In genomic region chr2:233814436-233814835, GRCh38 we compare ENCODE assay signal across 19 cellular contexts. TPM values are rescaled to one million over a fixed set of nuclear protein-coding genes. Genes with fewer than 3 reads are reported as not detected.
"Had no signal": no experiment of that assay in that cellular context is flagged by ENCODE, and none has a peak within 500 bp of the region (broad histone marks: within the 10 kb centered on the region; RNA-seq: fewer than 3 reads in every experiment).

No MANE protein-coding gene starts in this region.

- H3K27ac ChIP-seq: esophagus squamous epithelium, lower lobe of right lung had no signal

- H3K4me3 ChIP-seq: esophagus squamous epithelium, lower lobe of right lung had no signal

- H3K9me3 ChIP-seq: esophagus squamous epithelium, lower lobe of right lung had no signal

- H3K4me1 ChIP-seq: esophagus squamous epithelium, lower lobe of right lung had no signal

- H3K36me3 ChIP-seq: esophagus squamous epithelium, lower lobe of right lung had no signal

- ATAC-seq: activated CD8-positive, alpha-beta T cell treated with anti-CD3 and anti-CD28 coated beads, Interleukin-2, amount 10 ng/mL, durations not matched to agents 7 days and 5 days; lower lobe of right lung; stimulated activated effector memory CD8-positive, alpha-beta T cell treated with anti-CD3 and anti-CD28 coated beads, Interleukin-12 subunit alpha, Interleukin-12 subunit beta, amount 100 ng/mL, for 72 hours had no signal

- DNase-seq: activated CD4-positive, alpha-beta T cell treated with anti-CD3 and anti-CD28 coated beads for 4 hours; activated CD8-positive, alpha-beta memory T cell treated with anti-CD3 and anti-CD28 coated beads, Interleukin-2, amount 50 U/mL, for 4 hours; activated CD8-positive, alpha-beta T cell treated with anti-CD3 and anti-CD28 coated beads, Interleukin-2, amount 10 ng/mL, durations not matched to agents 7 days and 5 days; activated T-cell treated with anti-CD3 and anti-CD28 coated beads, Interleukin-2, amount 50 U/mL, for 48 hours; central memory CD4-positive, alpha-beta T cell; cortex of kidney; effector CD4-positive, alpha-beta T cell; esophagus squamous epithelium; hippocampal formation; lower lobe of right lung; stimulated activated CD4-positive, alpha-beta T cell treated with anti-CD3 and anti-CD28 coated beads, Interleukin-12 subunit alpha, Interleukin-12 subunit beta, amount 100 ng/mL, for 4 hours; stimulated activated CD4-positive, alpha-beta T cell treated with anti-CD3 and anti-CD28 coated beads, Interleukin-2, amount 100 ng/mL, for 24 hours had no signal

RNA-seq across cellular contexts. Expression of gene MROH2A, which starts 36.3 kb away (rescaled TPM):
- total RNA-seq: activated CD8-positive, alpha-beta T cell treated with anti-CD3 and anti-CD28 coated beads, Interleukin-2, amount 10 ng/mL, durations not matched to agents 7 days and 5 days; endothelial cell of umbilical vein; fibroblast of villous mesenchyme; lower lobe of right lung; mesothelial cell of epicardium; osteocyte; pulmonary artery endothelial cell had no signal
- polyA plus RNA-seq: endothelial cell of umbilical vein, neural cell had no signal

RNA-seq across cellular contexts. Expression of gene UGT1A1, which starts 54.4 kb away (rescaled TPM):
- total RNA-seq: activated CD8-positive, alpha-beta T cell treated with anti-CD3 and anti-CD28 coated beads, Interleukin-2, amount 10 ng/mL, durations not matched to agents 7 days and 5 days; endothelial cell of umbilical vein; fibroblast of villous mesenchyme; mesothelial cell of epicardium; osteocyte; pulmonary artery endothelial cell had no signal
- polyA plus RNA-seq: endothelial cell of umbilical vein, neural cell had no signal
